ENCODE assay signal across 8 cellular contexts in the genomic region with DNA sequence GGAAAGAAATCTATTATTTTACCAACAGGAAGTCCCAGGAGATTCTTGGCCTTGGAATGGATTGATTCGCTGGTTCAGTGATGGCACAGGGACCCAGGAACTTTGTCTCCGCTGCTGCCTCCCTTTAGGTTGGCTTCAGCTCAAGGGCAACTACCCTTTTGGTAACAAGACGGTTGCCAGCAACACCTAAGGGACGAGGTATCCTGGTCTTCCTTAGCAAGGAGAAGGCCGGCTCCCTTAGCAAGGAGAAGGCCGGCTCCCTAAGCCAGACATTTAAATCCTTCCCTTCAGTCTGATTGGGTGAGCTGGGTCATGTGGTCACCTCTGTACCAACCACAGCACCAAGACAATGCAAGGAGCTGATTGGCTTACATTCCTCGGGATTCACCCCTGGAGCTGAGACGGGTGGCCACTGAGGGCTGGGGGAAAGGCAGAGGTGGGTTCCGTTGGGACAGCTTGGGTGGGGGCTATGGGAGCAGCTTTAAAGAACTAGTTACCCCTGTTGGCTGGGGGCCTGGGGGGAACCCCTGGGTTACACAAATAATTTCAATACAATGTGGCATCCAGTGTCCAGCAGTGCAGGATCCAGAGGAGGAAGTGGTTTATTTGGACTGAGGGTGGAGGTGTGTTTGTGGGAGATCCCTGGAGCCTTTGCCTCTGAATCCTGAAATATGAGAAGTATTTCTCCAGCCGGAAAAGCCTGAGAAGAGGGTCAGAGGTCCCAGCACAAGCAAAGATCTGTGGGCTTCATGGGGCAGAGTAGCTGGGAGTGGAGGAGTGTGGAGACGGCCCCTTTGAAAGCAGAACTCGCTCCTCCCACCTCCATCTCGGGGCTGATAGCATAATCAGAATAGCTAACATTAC. TPM values are rescaled to one million over a fixed set of nuclear protein-coding genes. Genes with fewer than 3 reads are reported as not detected.
A peak's percentile ranks its signal among the peaks of the same experiment; 100 is the strongest.
DNase-seq lines count a peak whose midpoint lies in the region; ATAC-seq and TF ChIP-seq lines count a peak whose summit lies in the region.

No MANE protein-coding gene starts in this region.

- peaks cover 15% of the 10 kb centered on the region for H3K4me1 Mint-ChIP-seq in stimulated activated naive CD8-positive, alpha-beta T cell treated with anti-CD3 and anti-CD28 coated beads, Interleukin-15, amount 100 ng/mL, for 72 hours

- in situ Hi-C loops in GM23248 (cut with MboI): no loop called here

- POLR2A ChIA-PET in GM10248 (lab: Yijun Ruan, JAX): no interaction called here

- H3K9me3 ChIP-seq in GM23248 (ENCODE audit: low read depth) (no peaks in the 10 kb centered on the region), RWPE2 (ENCODE audit: severe bottlenecking) (no peaks in the 10 kb centered on the region)

- H3K4me1 ChIP-seq in GM23248 (ENCODE audit: insufficient read depth): peaks cover 45% of the 10 kb centered on the region
- H3K4me1 ChIP-seq in RWPE2 (ENCODE audit: insufficient read depth, poor library complexity, severe bottlenecking): peaks cover 28% of the 10 kb centered on the region

- H3K4me3 Mint-ChIP-seq in stimulated activated naive CD8-positive, alpha-beta T cell treated with anti-CD3 and anti-CD28 coated beads, Interleukin-15, amount 100 ng/mL, for 72 hours: no peak overlapping the region

- CTCF ChIA-PET in GM10248 (lab: Yijun Ruan, JAX): interaction anchor here (0.9 to 3.2 kb wide), 4 partner anchors 11 to 107 kb away, joined by 3 to 9 read pairs (median 4); no protein-coding TSS in a partner anchor

- peaks cover 23% of the 10 kb centered on the region for H3F3A ChIP-seq in GM23248 (ENCODE audit: insufficient read depth)

- no peaks in the 10 kb centered on the region for H3K9me2 ChIP-seq in GM23248 (ENCODE audit: insufficient read depth)

- no peak for TF ChIP-seq CTCF in RWPE2 (IDR thresholded peaks at IDR 0.05; ENCODE audit: poor library complexity, severe bottlenecking)
- TF ChIP-seq CTCF in GM10248 (IDR thresholded peaks at IDR 0.05; ENCODE audit: control extremely low read depth, extremely low read depth, low read depth, missing control alignments): no peak

- peak overlapping the region in 1 of 2 donors; percentile 7 for H3K27ac Mint-ChIP-seq in stimulated activated naive CD8-positive, alpha-beta T cell treated with anti-CD3 and anti-CD28 coated beads, Interleukin-15, amount 100 ng/mL, for 72 hours

- ATAC-seq in RWPE2 (ENCODE audit: low read depth) (peak; percentile 66), HG03175 (IDR thresholded peaks at IDR 0.05; ENCODE audit: unreplicated experiment) (no peak), HG03442 (IDR thresholded peaks at IDR 0.05; ENCODE audit: unreplicated experiment) (no peak)
- no peak for ATAC-seq in stimulated activated naive CD8-positive, alpha-beta T cell treated with anti-CD3 and anti-CD28 coated beads, Interleukin-15, amount 100 ng/mL, for 72 hours

- H3K36me3 ChIP-seq in GM23248 (ENCODE audit: low read depth) (no peaks in the 10 kb centered on the region), RWPE2 (ENCODE audit: low read depth) (no peaks in the 10 kb centered on the region)

- H3K79me2 ChIP-seq in GM23248 (ENCODE audit: insufficient read depth): peaks cover 10% of the 10 kb centered on the region; the same call in 1 of the 2 replicates

- H3K9ac ChIP-seq in GM23248: no peak overlapping the region

- peak overlapping the region; percentile 40 for H3K27ac ChIP-seq in GM23248
- H3K27ac ChIP-seq in RWPE2 (ENCODE audit: poor library complexity, severe bottlenecking): peak overlapping the region; percentile 60

- no peak overlapping the region for H3K4me3 ChIP-seq in GM23248
- H3K4me3 ChIP-seq in RWPE2 (ENCODE audit: severe bottlenecking): no peak overlapping the region

- H3K27me3 ChIP-seq in GM23248 (replicated peaks; ENCODE audit: insufficient read depth): no peaks in the 10 kb centered on the region
- H3K27me3 ChIP-seq in RWPE2 (ENCODE audit: insufficient read depth, poor library complexity, severe bottlenecking): no peaks in the 10 kb centered on the region

- H4K20me1 ChIP-seq in GM23248 (ENCODE audit: insufficient read depth): no peaks in the 10 kb centered on the region

- peak; percentile 43 for DNase-seq in GM23248
- DNase-seq in RWPE2 (ENCODE audit: low spot score): no peak
- peak; percentile 81 for DNase-seq in fibroblast of peridontal ligament (ENCODE audit: extremely low read depth)
- peak; percentile 71 for DNase-seq in renal cortical epithelial cell (ENCODE audit: low read depth)
- no peak for DNase-seq in GM10248 (ENCODE audit: extremely low spot score)
- no peak for DNase-seq in stimulated activated naive CD8-positive, alpha-beta T cell treated with anti-CD3 and anti-CD28 coated beads, Interleukin-15, amount 100 ng/mL, for 72 hours

- no peaks in the 10 kb centered on the region for H3K9me3 Mint-ChIP-seq in stimulated activated naive CD8-positive, alpha-beta T cell treated with anti-CD3 and anti-CD28 coated beads, Interleukin-15, amount 100 ng/mL, for 72 hours

- H2AFZ ChIP-seq in GM23248: peak overlapping the region; percentile 50

- peak overlapping the region; percentile 28 for H3K4me2 ChIP-seq in GM23248 (ENCODE audit: unreplicated experiment)

- WGBS in GM23248 (ENCODE audit: low coverage in 1 of 2, low lambda C conversion rate in 2 of 2, missing lambda C conversion rate in 2 of 2), 2 experiments: 82 to 83% methylated on average over 13 of the region's 13 CpGs

- no peaks in the 10 kb centered on the region for H3K27me3 Mint-ChIP-seq in stimulated activated naive CD8-positive, alpha-beta T cell treated with anti-CD3 and anti-CD28 coated beads, Interleukin-15, amount 100 ng/mL, for 72 hours

RNA-seq across cellular contexts. Expression of a gene that starts 20.7 kb away (rescaled TPM):
- total RNA-seq in GM23248 (2014; rRNA removed; shearing (Covaris generic)): 1,589 and 1,665 TPM in 2 replicates
- 1,380 and 1,381 TPM in 2 replicates for polyA plus RNA-seq in GM23248 (2016; fragmentation: Nextera tagmentation; extraction: Ambion mirVana)
- total RNA-seq in renal cortical epithelial cell: 309 and 384 TPM in 2 replicates

Comparison
In these comparisons a context has a peak if more than half of its experiments do, and no peak if none do; other contexts are left out.
1. DNase-seq: peak in GM23248 (single experiment), fibroblast of peridontal ligament (single experiment) and renal cortical epithelial cell (single experiment); none in RWPE2 (single experiment), GM10248 (single experiment) and stimulated activated naive CD8-positive, alpha-beta T cell treated with anti-CD3 and anti-CD28 coated beads, Interleukin-15, amount 100 ng/mL, for 72 hours (0 of 2).